In the genomic region with DNA sequence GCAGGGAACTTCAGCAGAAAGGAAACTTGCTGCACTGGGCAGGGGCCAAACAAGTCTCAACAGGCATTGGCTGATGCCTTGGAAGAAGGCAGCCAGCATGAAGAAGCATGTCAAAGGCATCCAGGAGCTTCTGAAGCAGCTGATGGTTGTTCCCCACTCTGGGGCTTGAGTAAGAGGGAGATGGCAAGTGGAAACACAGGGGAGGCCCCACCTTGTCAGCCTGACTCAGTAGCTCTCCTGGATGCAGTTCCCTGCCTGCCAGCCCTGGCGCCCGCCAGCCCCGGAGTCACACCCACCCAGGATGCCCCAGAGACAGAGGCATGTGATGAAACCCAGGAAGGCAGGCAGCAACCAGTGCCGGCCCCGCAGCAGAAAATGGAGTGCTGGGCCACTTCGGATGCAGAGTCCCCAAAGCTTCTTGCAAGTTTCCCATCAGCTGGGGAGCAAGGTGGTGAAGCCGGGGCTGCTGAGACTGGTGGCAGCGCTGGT, we compare ENCODE assay signal across 20 cellular contexts.
DNase-seq lines count a peak whose midpoint lies in the region; ATAC-seq and TF ChIP-seq lines count a peak whose summit lies in the region.
"Had no signal": no experiment of that assay in that cellular context is flagged by ENCODE, and none has a peak within 500 bp of the region (broad histone marks: within the 10 kb centered on the region; RNA-seq: fewer than 3 reads in every experiment).

No MANE protein-coding gene starts in this region.

- H3K9me3 ChIP-seq in mammary epithelial cell (replicated peaks; ENCODE audit: insufficient read depth, low read length) (no peaks in the 10 kb centered on the region), prostate gland (no peaks in the 10 kb centered on the region), vagina (no peaks in the 10 kb centered on the region)
- H3K9me3 ChIP-seq: HAP-1, MG63 had no signal

- BruUV-seq in mammary epithelial cell (replicated peaks; lab: Mats Ljungman, UMichigan): no TSS peak

- dilution Hi-C loops in mammary epithelial cell (cut with HindIII; ENCODE audit: low sequenced_read_pairs): loop anchor here (5.0 kb wide), 1 partner anchor 57 kb away; no protein-coding TSS in a partner anchor

- WGBS in mammary epithelial cell (ENCODE audit: low coverage, missing lambda C conversion rate): 10% methylated on average over 8 of the region's 8 CpGs
- 60% methylated on average over 2 of the region's 8 CpGs for WGBS in prostate gland

- DNase-seq in mammary epithelial cell (peak; percentile 97), prostate gland (ENCODE audit: low spot score) (peak; percentile 73), vagina (ENCODE audit: extremely low spot score in 2 of 2) (peak in 1 of 2 donors; percentile 90), T-helper 2 cell (no peak)
- DNase-seq: C1 segment of cervical spinal cord; CD8-positive, alpha-beta memory T cell; DMS79 treated with DMSO at 0.1 percent for 48 hours; Karpas-422; MG63; NCI-H1048; NCI-H1436; NCI-H2029; NCI-H2171; NCI-H526 had no signal

- TF ChIP-seq CTCF in mammary epithelial cell (conservative IDR thresholded peaks at IDR 0.05 in 1 of 2, IDR thresholded peaks at IDR 0.05 in 1 of 2; ENCODE audit: extremely low read depth in 1 of 2, insufficient read depth in 1 of 2, low read depth in 1 of 2, low read length in 2 of 2) (no peak), prostate gland (IDR thresholded peaks at IDR 0.05) (no peak), vagina (IDR thresholded peaks at IDR 0.05) (no peak)

- no peaks in the 10 kb centered on the region for H3K36me3 ChIP-seq in mammary epithelial cell (ENCODE audit: insufficient read depth, low read length)
- no peaks in the 10 kb centered on the region for H3K36me3 ChIP-seq in prostate gland
- H3K36me3 ChIP-seq in vagina: no peaks in the 10 kb centered on the region
- H3K36me3 ChIP-seq: HAP-1, MG63 had no signal

- ATAC-seq in esophagus mucosa (peak; percentile 89), GM18867 (IDR thresholded peaks at IDR 0.05; ENCODE audit: unreplicated experiment) (no peak), GM21390 (IDR thresholded peaks at IDR 0.05; ENCODE audit: unreplicated experiment) (no peak)
- ATAC-seq: Right ventricle myocardium inferior had no signal

- H3K27me3 ChIP-seq in mammary epithelial cell (ENCODE audit: insufficient read depth, low read length) (no peaks in the 10 kb centered on the region), prostate gland (replicated peaks; ENCODE audit: insufficient read depth) (no peaks in the 10 kb centered on the region), vagina (no peaks in the 10 kb centered on the region)
- H3K27me3 ChIP-seq: MG63 had no signal

- H3K4me3 ChIP-seq in mammary epithelial cell (replicated peaks in 1 of 3; ENCODE audit: insufficient read depth in 1 of 3, low read depth in 2 of 3, low read length in 3 of 3) (peak overlapping the region in 2 of 3 experiments; percentile 28 to 31), prostate gland (no peak overlapping the region), vagina (no peak overlapping the region)
- H3K4me3 ChIP-seq: HAP-1, MG63 had no signal

- in situ Hi-C loops in mammary epithelial cell (cut with MboI; ENCODE audit: low sequenced_read_pairs in 2 of 2): no loop called here

- H3K27ac ChIP-seq in mammary epithelial cell (ENCODE audit: insufficient read depth, low read depth, low read length) (peak overlapping the region; percentile 69), prostate gland (peak overlapping the region; percentile 38 to 48), vagina (peak overlapping the region; percentile 66)
- H3K27ac ChIP-seq: HL-60 had no signal

- H3K4me2 ChIP-seq in mammary epithelial cell (ENCODE audit: insufficient read depth, low read depth, low read length): peak overlapping the region; percentile 79

- peaks cover 10% of the 10 kb centered on the region for H3K79me2 ChIP-seq in mammary epithelial cell (ENCODE audit: insufficient read depth, low read length)

- H3K4me1 ChIP-seq in mammary epithelial cell (ENCODE audit: insufficient read depth, low read length): peaks cover 56% of the 10 kb centered on the region
- H3K4me1 ChIP-seq in prostate gland (replicated peaks): no peaks in the 10 kb centered on the region
- peaks cover 8% of the 10 kb centered on the region for H3K4me1 ChIP-seq in vagina
- H3K4me1 ChIP-seq: HAP-1 had no signal

- no peaks in the 10 kb centered on the region for H4K20me1 ChIP-seq in mammary epithelial cell (ENCODE audit: insufficient read depth, low read length)

- TF ChIP-seq POLR2A in prostate gland (IDR thresholded peaks at IDR 0.05) (peak; percentile 36), vagina (IDR thresholded peaks at IDR 0.05) (no peak)

- intact Hi-C loops in mammary epithelial cell (cut with micrococcal nuclease) (loop anchor here (1.0 kb wide), 2 partner anchors 22 to 34 kb away; no protein-coding TSS in a partner anchor), prostate gland (cut with DNase I) (no loop called here), vagina (cut with DNase I) (no loop called here)

- peak overlapping the region; percentile 38 for H3K9ac ChIP-seq in mammary epithelial cell (ENCODE audit: insufficient read depth, low read length)

- CTCF ChIA-PET in mammary epithelial cell (lab: Charles Lee; ENCODE audit: low non-redundant PET): interaction anchor here (0.6 to 1.0 kb wide), 2 partner anchors 27 to 504 kb away, joined by 5 to 8 read pairs; no protein-coding TSS in a partner anchor

- H2AFZ ChIP-seq in mammary epithelial cell (ENCODE audit: low read depth, low read length): peak overlapping the region; percentile 89

Comparison
In these comparisons a context has a peak if more than half of its experiments do, and no peak if none do; other contexts are left out.
1. DNase-seq: peak in mammary epithelial cell (single experiment) and prostate gland (single experiment); none in T-helper 2 cell (0 of 5).
2. H3K4me3 ChIP-seq: peak in mammary epithelial cell (2 of 3); none in prostate gland (0 of 2) and vagina (0 of 2).
3. Peak in every context shown above with its lines, with median percentiles within 50 percentile points of each other: H3K27ac ChIP-seq.